1 cellular context compared by ENCODE assay signal in the genomic region with DNA sequence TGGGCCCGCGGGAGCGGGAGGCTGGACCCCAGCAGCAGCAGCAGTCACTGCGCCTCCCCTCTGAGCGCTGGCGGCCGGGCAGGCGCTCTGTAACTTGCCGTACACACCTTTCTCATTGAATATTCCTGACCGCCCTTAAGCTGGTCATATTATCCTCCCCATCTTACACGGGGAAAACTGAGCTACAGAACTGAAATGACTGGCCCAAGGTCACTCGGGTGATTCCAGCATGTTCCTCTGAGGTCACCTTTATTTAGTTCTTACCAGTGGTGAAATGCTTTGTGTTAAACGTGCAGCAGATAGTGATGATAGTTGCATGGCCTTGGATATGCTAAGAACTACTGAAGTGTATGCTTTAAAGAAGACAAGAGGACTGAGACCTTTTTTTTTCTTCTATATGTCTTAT.
TF ChIP-seq lines count a peak whose summit lies in the region.

No MANE protein-coding gene starts in this region.

TF ChIP-seq in GM23338, 12 proteins besides CTCF, POLR2A, EP300 and RAD21 (continued from another document):
- no peak for TF ChIP-seq ETS1 (IDR thresholded peaks at IDR 0.05)
- no peak for TF ChIP-seq REST (IDR thresholded peaks at IDR 0.05; ENCODE audit: unreplicated experiment)
- TF ChIP-seq ZNF114 (CRISPR knock-in tag; IDR thresholded peaks at IDR 0.05), result no peak
- TF ChIP-seq EZH2phosphoT487 (IDR thresholded peaks at IDR 0.05; ENCODE audit: unreplicated experiment), result no peak
- no peak for TF ChIP-seq JUNB (IDR thresholded peaks at IDR 0.05; ENCODE audit: unreplicated experiment)
- TF ChIP-seq, protein P1, sequence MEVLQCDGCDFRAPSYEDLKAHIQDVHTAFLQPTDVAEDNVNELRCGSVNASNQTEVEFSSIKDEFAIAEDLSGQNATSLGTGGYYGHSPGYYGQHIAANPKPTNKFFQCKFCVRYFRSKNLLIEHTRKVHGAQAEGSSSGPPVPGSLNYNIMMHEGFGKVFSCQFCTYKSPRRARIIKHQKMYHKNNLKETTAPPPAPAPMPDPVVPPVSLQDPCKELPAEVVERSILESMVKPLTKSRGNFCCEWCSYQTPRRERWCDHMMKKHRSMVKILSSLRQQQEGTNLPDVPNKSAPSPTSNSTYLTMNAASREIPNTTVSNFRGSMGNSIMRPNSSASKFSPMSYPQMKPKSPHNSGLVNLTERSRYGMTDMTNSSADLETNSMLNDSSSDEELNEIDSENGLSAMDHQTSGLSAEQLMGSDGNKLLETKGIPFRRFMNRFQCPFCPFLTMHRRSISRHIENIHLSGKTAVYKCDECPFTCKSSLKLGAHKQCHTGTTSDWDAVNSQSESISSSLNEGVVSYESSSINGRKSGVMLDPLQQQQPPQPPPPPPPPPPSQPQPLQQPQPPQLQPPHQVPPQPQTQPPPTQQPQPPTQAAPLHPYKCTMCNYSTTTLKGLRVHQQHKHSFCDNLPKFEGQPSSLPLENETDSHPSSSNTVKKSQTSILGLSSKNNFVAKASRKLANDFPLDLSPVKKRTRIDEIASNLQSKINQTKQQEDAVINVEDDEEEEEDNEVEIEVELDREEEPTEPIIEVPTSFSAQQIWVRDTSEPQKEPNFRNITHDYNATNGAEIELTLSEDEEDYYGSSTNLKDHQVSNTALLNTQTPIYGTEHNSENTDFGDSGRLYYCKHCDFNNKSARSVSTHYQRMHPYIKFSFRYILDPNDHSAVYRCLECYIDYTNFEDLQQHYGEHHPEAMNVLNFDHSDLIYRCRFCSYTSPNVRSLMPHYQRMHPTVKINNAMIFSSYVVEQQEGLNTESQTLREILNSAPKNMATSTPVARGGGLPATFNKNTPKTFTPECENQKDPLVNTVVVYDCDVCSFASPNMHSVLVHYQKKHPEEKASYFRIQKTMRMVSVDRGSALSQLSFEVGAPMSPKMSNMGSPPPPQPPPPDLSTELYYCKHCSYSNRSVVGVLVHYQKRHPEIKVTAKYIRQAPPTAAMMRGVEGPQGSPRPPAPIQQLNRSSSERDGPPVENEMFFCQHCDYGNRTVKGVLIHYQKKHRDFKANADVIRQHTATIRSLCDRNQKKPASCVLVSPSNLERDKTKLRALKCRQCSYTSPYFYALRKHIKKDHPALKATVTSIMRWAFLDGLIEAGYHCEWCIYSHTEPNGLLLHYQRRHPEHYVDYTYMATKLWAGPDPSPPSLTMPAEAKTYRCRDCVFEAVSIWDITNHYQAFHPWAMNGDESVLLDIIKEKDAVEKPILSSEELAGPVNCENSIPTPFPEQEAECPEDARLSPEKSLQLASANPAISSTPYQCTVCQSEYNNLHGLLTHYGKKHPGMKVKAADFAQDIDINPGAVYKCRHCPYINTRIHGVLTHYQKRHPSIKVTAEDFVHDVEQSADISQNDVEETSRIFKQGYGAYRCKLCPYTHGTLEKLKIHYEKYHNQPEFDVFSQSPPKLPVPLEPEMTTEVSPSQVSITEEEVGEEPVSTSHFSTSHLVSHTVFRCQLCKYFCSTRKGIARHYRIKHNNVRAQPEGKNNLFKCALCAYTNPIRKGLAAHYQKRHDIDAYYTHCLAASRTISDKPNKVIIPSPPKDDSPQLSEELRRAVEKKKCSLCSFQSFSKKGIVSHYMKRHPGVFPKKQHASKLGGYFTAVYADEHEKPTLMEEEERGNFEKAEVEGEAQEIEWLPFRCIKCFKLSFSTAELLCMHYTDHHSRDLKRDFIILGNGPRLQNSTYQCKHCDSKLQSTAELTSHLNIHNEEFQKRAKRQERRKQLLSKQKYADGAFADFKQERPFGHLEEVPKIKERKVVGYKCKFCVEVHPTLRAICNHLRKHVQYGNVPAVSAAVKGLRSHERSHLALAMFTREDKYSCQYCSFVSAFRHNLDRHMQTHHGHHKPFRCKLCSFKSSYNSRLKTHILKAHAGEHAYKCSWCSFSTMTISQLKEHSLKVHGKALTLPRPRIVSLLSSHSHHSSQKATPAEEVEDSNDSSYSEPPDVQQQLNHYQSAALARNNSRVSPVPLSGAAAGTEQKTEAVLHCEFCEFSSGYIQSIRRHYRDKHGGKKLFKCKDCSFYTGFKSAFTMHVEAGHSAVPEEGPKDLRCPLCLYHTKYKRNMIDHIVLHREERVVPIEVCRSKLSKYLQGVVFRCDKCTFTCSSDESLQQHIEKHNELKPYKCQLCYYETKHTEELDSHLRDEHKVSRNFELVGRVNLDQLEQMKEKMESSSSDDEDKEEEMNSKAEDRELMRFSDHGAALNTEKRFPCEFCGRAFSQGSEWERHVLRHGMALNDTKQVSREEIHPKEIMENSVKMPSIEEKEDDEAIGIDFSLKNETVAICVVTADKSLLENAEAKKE (CRISPR knock-in tag; IDR thresholded peaks at IDR 0.05), result no peak
